ENCODE assay signal across 1 cellular context in genomic region chr15:90987561-90988141, GRCh38.
TF ChIP-seq lines count a peak whose summit lies in the region.

No MANE protein-coding gene starts in this region.

TF ChIP-seq in SK-N-SH, 30 proteins besides CTCF, POLR2A, EP300 and RAD21:
- no peak for TF ChIP-seq SMC3 (IDR thresholded peaks at IDR 0.05; ENCODE audit: low read depth, low read length)
- no peak for TF ChIP-seq REST (IDR thresholded peaks at IDR 0.05; ENCODE audit: low read depth, low read length)
- TF ChIP-seq ELF1 (IDR thresholded peaks at IDR 0.05) = no peak
- TF ChIP-seq YY1 (IDR thresholded peaks at IDR 0.05; ENCODE audit: low read depth) = no peak
- TF ChIP-seq TAF1 (IDR thresholded peaks at IDR 0.05; ENCODE audit: borderline replicate concordance, low read depth, low read length) = no peak
- TF ChIP-seq RFX5 (IDR thresholded peaks at IDR 0.05; ENCODE audit: low read length) = no peak
- TF ChIP-seq EZH2phosphoT487 (IDR thresholded peaks at IDR 0.05; ENCODE audit: borderline replicate concordance, low read depth) = no peak
- no peak for TF ChIP-seq ZBTB33 (IDR thresholded peaks at IDR 0.05; ENCODE audit: borderline replicate concordance, low read depth)
- no peak for TF ChIP-seq NRF1 (IDR thresholded peaks at IDR 0.05; ENCODE audit: low read depth, low read length)
